8 cellular contexts compared by ENCODE assay signal in the genomic region with DNA sequence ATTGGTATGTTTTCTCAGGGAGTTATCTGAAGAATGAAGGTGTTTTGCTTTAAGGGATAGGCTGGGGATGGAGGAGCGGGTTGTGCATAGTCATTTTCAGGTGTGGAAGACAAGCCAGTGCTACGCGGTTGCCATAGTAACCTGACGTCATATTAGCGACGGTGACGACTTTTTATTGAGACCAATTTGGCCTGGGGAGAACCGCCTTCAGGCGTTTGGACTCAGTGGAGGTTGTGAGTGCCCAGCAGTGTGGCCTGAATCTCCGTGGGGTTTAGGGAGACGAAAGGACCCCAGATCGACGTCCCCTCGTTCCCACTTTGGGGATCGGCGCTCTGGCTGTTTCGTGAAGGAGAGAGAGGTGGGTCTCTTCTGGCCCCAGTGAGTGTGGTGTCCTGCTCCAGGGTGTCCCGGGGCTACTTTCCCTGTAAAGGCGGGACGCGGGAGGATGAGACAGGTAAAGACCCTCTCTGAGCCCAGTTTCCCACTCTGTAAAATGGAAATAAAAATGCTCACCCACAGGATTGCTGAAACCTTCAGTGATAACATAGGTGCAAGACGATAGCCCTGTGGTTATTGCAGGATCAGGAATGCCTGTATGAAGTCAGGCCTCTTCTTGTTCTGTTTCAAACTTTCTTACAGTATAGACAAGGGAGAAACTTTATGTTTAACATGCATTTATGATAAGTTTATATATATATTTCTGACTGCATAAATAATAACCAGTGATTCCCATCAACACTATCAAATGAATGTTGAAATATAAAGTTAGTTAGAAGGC. TPM values are rescaled to one million over a fixed set of nuclear protein-coding genes. Genes with fewer than 3 reads are reported as not detected.
DNase-seq lines count a peak whose midpoint lies in the region; ATAC-seq and TF ChIP-seq lines count a peak whose summit lies in the region.

No MANE protein-coding gene starts in this region.

- peaks cover 0 to 2% (median 0%) of the 10 kb centered on the region in 7 donors for H3K9me3 Mint-ChIP-seq in CD14-positive monocyte

- 1% methylated on average over 21 to 22 of the region's 22 CpGs for WGBS in ectodermal cell, 2 experiments
- 2 to 22% methylated on average over 21 to 22 of the region's 22 CpGs for WGBS in lung, 2 donors

- H3K4me3 Mint-ChIP-seq in CD14-positive monocyte = peak overlapping the region; percentile 92 to 99

- H3K9me3 ChIP-seq in ectodermal cell (ENCODE audit: control insufficient read depth, low read length) (no peaks in the 10 kb centered on the region), lung (ENCODE audit: control insufficient read depth in 2 of 2, insufficient read depth in 1 of 2, low read length in 1 of 2) (no peaks in the 10 kb centered on the region)

- H3K27me3 Mint-ChIP-seq in CD14-positive monocyte (ENCODE audit: low read depth in 3 of 3) = peaks cover 0 to 4% (median 1%) of the 10 kb centered on the region in 3 donors

- DNase-seq in CD14-positive monocyte (ENCODE audit: low spot score) = peak; percentile 67
- DNase-seq in NCI-H526 (lab: John Stamatoyannopoulos, UW) = peak; percentile 85 to 89
- peak; percentile 73 to 75 for DNase-seq in activated CD4-positive, alpha-beta T cell treated with anti-CD3 and anti-CD28 coated beads, Interleukin-2, amount 50 U/mL, for 4 hours
- peak; percentile 86 for DNase-seq in lung (ENCODE audit: low spot score)
- peak; percentile 66 to 80 (median 70) for DNase-seq in stimulated activated CD4-positive, alpha-beta T cell treated with anti-CD3 and anti-CD28 coated beads, TNF-alpha, amount 100 ng/mL, for 24 hours (ENCODE audit: low read depth in 3 of 3)

- H3K36me3 Mint-ChIP-seq in CD14-positive monocyte = no peaks in the 10 kb centered on the region

- H3K27ac ChIP-seq in ectodermal cell (ENCODE audit: insufficient read depth, low read depth, low read length, poor library complexity, severe bottlenecking) (peak overlapping the region; percentile 36), lung (ENCODE audit: low read depth in 1 of 2, low read length in 1 of 2) (peak overlapping the region in 1 of 2 donors; percentile 70)

- H3K27ac Mint-ChIP-seq in CD14-positive monocyte = peak overlapping the region; percentile 91 to 98 (median 92)

- H3K27me3 ChIP-seq in ectodermal cell (ENCODE audit: control insufficient read depth, insufficient read depth, low read length, poor library complexity, severe bottlenecking) = no peaks in the 10 kb centered on the region
- H3K27me3 ChIP-seq in lung (ENCODE audit: control insufficient read depth, insufficient read depth) = no peaks in the 10 kb centered on the region

- intact Hi-C loops in CD14-positive monocyte (cut with micrococcal nuclease) = no loop called here

- ATAC-seq in GM19328 (IDR thresholded peaks at IDR 0.05; ENCODE audit: unreplicated experiment) (peak; percentile 92), HG03469 (IDR thresholded peaks at IDR 0.05; ENCODE audit: unreplicated experiment) (peak; percentile 95), lung (ENCODE audit: insufficient read depth, low FRiP score) (peak; percentile 80)

- no peaks in the 10 kb centered on the region for H3K36me3 ChIP-seq in ectodermal cell (ENCODE audit: control insufficient read depth, insufficient read depth, low read length)
- no peaks in the 10 kb centered on the region for H3K36me3 ChIP-seq in lung (ENCODE audit: control insufficient read depth in 2 of 2, insufficient read depth in 2 of 2, low read length in 2 of 2)

- peaks cover 8% of the 10 kb centered on the region for H3K4me1 Mint-ChIP-seq in CD14-positive monocyte

- H3K4me1 ChIP-seq in ectodermal cell (ENCODE audit: control insufficient read depth, insufficient read depth, low read length) (no peaks in the 10 kb centered on the region), lung (ENCODE audit: control insufficient read depth in 2 of 2, insufficient read depth in 2 of 2, low read length in 2 of 2) (no peaks in the 10 kb centered on the region)

- peak overlapping the region; percentile 65 for H3K4me3 ChIP-seq in ectodermal cell (ENCODE audit: insufficient read depth, low read depth, low read length)
- H3K4me3 ChIP-seq in lung = peak overlapping the region; percentile 48

- TF ChIP-seq CTCF in CD14-positive monocyte (IDR thresholded peaks at IDR 0.05) (no peak), lung (IDR thresholded peaks at IDR 0.05; ENCODE audit: control extremely low read depth, extremely low read depth) (no peak)

RNA-seq across cellular contexts. Expression of gene GPRASP3, which starts 48.6 kb away (rescaled TPM):
- polyA plus RNA-seq in CD14-positive monocyte (under 1 TPM; 0.03 to 0.04 TPM), lung (under 1 TPM; 0.87 TPM)
- polyA plus RNA-seq in ectodermal cell (2013, experiment 1 of 4) = 20.3 TPM
- 23.2 TPM for polyA plus RNA-seq in ectodermal cell (2013, experiment 2 of 4)
- 15.6 TPM for polyA plus RNA-seq in ectodermal cell (2013, experiment 3 of 4)
- polyA plus RNA-seq in ectodermal cell (2013, experiment 4 of 4) = 16.0 TPM
- total RNA-seq in lung = 10 to 100 TPM in 1 of 2 donors, 1 to 10 TPM in 1; 3.4 to 12.9 TPM

RNA-seq across cellular contexts. Expression of gene GPRASP2, which starts 56.9 kb away (rescaled TPM):
- under 1 TPM; 0.48 to 0.66 TPM for polyA plus RNA-seq in CD14-positive monocyte
- polyA plus RNA-seq in ectodermal cell (2013, experiment 1 of 4) = 22.9 TPM
- polyA plus RNA-seq in ectodermal cell (2013, experiment 2 of 4) = 24.7 TPM
- 19.5 TPM for polyA plus RNA-seq in ectodermal cell (2013, experiment 3 of 4)
- 24.1 TPM for polyA plus RNA-seq in ectodermal cell (2013, experiment 4 of 4)
- total RNA-seq in lung = 10 to 100 TPM in 1 of 2 donors, 1 to 10 TPM in 1; 6.0 to 23.9 TPM
- 1 to 10 TPM; 2.4 to 2.8 TPM for polyA plus RNA-seq in lung
